In genomic region chr12:28216016-28216415, GRCh38 we compare ENCODE assay signal across 28 cellular contexts.
"Had no signal": no experiment of that assay in that cellular context is flagged by ENCODE, and none has a peak within 500 bp of the region (broad histone marks: within the 10 kb centered on the region; RNA-seq: fewer than 3 reads in every experiment).

No MANE protein-coding gene starts in this region.

- H3K9me3 Mint-ChIP-seq: natural killer cell had no signal

- H3K27ac Mint-ChIP-seq: immature natural killer cell; mesothelial cell of epicardium; natural killer cell; nephron progenitor cell; stimulated activated naive B cell treated with anti-CD40 and anti-IgM and Interleukin-4, amounts not matched to agents 10 μg/mL and 1 μg/mL and 100 μg/mL, for 72 hours had no signal

- H3K27ac ChIP-seq: left ventricle myocardium inferior, pancreas, prostate gland, skin epidermis, stomach, testis, thyroid gland, transverse colon, upper lobe of left lung, vagina had no signal

- ATAC-seq: natural killer cell; pancreas; right cardiac atrium; sciatic nerve; stimulated activated naive B cell treated with anti-CD40 and anti-IgM and Interleukin-4, amounts not matched to agents 10 μg/mL and 1 μg/mL and 100 μg/mL, for 72 hours; stimulated activated naive CD8-positive, alpha-beta T cell treated with anti-CD3 and anti-CD28 coated beads, Interleukin-15, Interleukin-2, amounts not matched to agents 100 U/mL and 50 U/mL, for 24 hours had no signal

- H3K4me3 Mint-ChIP-seq: immature natural killer cell; mesothelial cell of epicardium; naive B cell; natural killer cell; nephron progenitor cell; stimulated activated naive B cell treated with anti-CD40 and anti-IgM and Interleukin-4, amounts not matched to agents 10 μg/mL and 1 μg/mL and 100 μg/mL, for 72 hours had no signal

- H3K9me3 ChIP-seq: pancreas, prostate gland, testis, thyroid gland, upper lobe of left lung had no signal

- H3K4me3 ChIP-seq: left ventricle myocardium inferior, lung, pancreas, prostate gland, skin epidermis, stomach, testis, thyroid gland, transverse colon, upper lobe of left lung, vagina had no signal

- H3K4me1 Mint-ChIP-seq: mesothelial cell of epicardium, nephron progenitor cell had no signal

- H3K4me1 ChIP-seq: pancreas, prostate gland, testis, thyroid gland, upper lobe of left lung, vagina had no signal

- DNase-seq: immature natural killer cell; kidney; left ventricle myocardium inferior; mesendoderm; naive B cell; natural killer cell; nephron progenitor cell; pancreas; posterior cingulate gyrus; retina; right cardiac atrium; stimulated activated CD4-positive, alpha-beta T cell treated with anti-CD3 and anti-CD28 coated beads, Interleukin-12 subunit alpha, Interleukin-12 subunit beta, amount 100 ng/mL, for 4 hours; stimulated activated CD4-positive, alpha-beta T cell treated with anti-CD3 and anti-CD28 coated beads, Interleukin-15, amount 100 ng/mL, for 24 hours; stimulated activated CD4-positive, alpha-beta T cell treated with anti-CD3 and anti-CD28 coated beads, Interleukin-2, amount 100 ng/mL, for 24 hours; stimulated activated CD4-positive, alpha-beta T cell treated with anti-CD3 and anti-CD28 coated beads, Interleukin-4, amount 100 ng/mL, for 1 hour; stimulated activated naive B cell treated with anti-CD40 and anti-IgM and Interleukin-4, amounts not matched to agents 10 μg/mL and 1 μg/mL and 100 μg/mL, for 72 hours; stimulated activated naive CD8-positive, alpha-beta T cell treated with anti-CD3 and anti-CD28 coated beads, Interleukin-15, Interleukin-2, amounts not matched to agents 100 U/mL and 50 U/mL, for 24 hours; stomach; testis; thyroid gland; transverse colon; upper lobe of left lung had no signal

- H3K27me3 ChIP-seq: pancreas, stomach, testis, thyroid gland, transverse colon, upper lobe of left lung, vagina had no signal

- H3K36me3 ChIP-seq: left ventricle myocardium inferior, pancreas, prostate gland, stomach, thyroid gland, upper lobe of left lung, vagina had no signal

- H3K27me3 Mint-ChIP-seq: naive B cell; stimulated activated naive B cell treated with anti-CD40 and anti-IgM and Interleukin-4, amounts not matched to agents 10 μg/mL and 1 μg/mL and 100 μg/mL, for 72 hours had no signal
